In genomic region chr3:8836096-8836495, GRCh38 we compare ENCODE assay signal across 1 cellular context.
TF ChIP-seq lines count a peak whose summit lies in the region.

No MANE protein-coding gene starts in this region.

TF ChIP-seq in IMR-90, 13 proteins besides CTCF, POLR2A, EP300 and RAD21:
- TF ChIP-seq ELK1 (IDR thresholded peaks at IDR 0.05; ENCODE audit: borderline replicate concordance, low read depth, low read length) (no peak), MAZ (IDR thresholded peaks at IDR 0.05; ENCODE audit: borderline replicate concordance, low read depth, low read length) (no peak), CEBPB (IDR thresholded peaks at IDR 0.05; ENCODE audit: low read depth, low read length) (no peak), BHLHE40 (IDR thresholded peaks at IDR 0.05; ENCODE audit: low read depth, low read length) (no peak), SMC3 (IDR thresholded peaks at IDR 0.05; ENCODE audit: low read depth, low read length) (no peak), FOS (IDR thresholded peaks at IDR 0.05; ENCODE audit: low read depth, low read length) (no peak)
TF ChIP-seq in IMR-90: peak in this region for 0.
